ENCODE assay signal across 8 cellular contexts in genomic region chr10:102225646-102226541, GRCh38. TPM values are rescaled to one million over a fixed set of nuclear protein-coding genes. Genes with fewer than 3 reads are reported as not detected.
DNase-seq lines count a peak whose midpoint lies in the region; ATAC-seq and TF ChIP-seq lines count a peak whose summit lies in the region.

TSS of gene ELOVL3 (plus strand) at chr10:102226299. CDS start at chr10:102226549, 250 bp downstream.

- peaks cover 23% of the 10 kb centered on the region for H3K27me3 ChIP-seq in kidney epithelial cell (ENCODE audit: control insufficient read depth, insufficient read depth, low read length)

- ATAC-seq in HG02840 (IDR thresholded peaks at IDR 0.05; ENCODE audit: low FRiP score, unreplicated experiment), result peak; percentile 66

- TF ChIP-seq CTCF in GM12875 (IDR thresholded peaks at IDR 0.05; ENCODE audit: borderline replicate concordance, insufficient read depth, low read depth, low read length) (no peak), kidney epithelial cell (IDR thresholded peaks at IDR 0.05; ENCODE audit: insufficient read depth, low read length, poor library complexity, severe bottlenecking) (no peak)

- H3K4me3 ChIP-seq in GM12875 (ENCODE audit: low read depth, low read length) (peak within 1 kb of the TSS; percentile 12), kidney epithelial cell (ENCODE audit: low read depth, low read length) (peak within 1 kb of the TSS; percentile 20)

- DNase-seq in NCI-H2029 (lab: John Stamatoyannopoulos, UW) (peak; percentile 74), cerebellum (ENCODE audit: low spot score) (peak; percentile 98), kidney epithelial cell (ENCODE audit: low read depth) (peak; percentile 72), KG1 (lab: John Stamatoyannopoulos, UW) (no peak)
- peak; percentile 68 to 77 for DNase-seq in activated CD4-positive, alpha-beta T cell treated with anti-CD3 and anti-CD28 coated beads for 24 hours (ENCODE audit: low read depth in 2 of 2)
- peak; percentile 77 to 83 (median 78) for DNase-seq in stimulated activated CD4-positive, alpha-beta T cell treated with anti-CD3 and anti-CD28 coated beads, Interleukin-12 subunit alpha, Interleukin-12 subunit beta, amount 100 ng/mL, for 48 hours (ENCODE audit: low read depth in 2 of 3, low spot score in 1 of 3)

- H3K36me3 ChIP-seq in kidney epithelial cell (ENCODE audit: control insufficient read depth, insufficient read depth, low read length), result no peaks in the 10 kb centered on the region

RNA-seq across cellular contexts. Expression of gene ELOVL3, which starts in this region (rescaled TPM):
- total RNA-seq in cerebellum (0.18 TPM), kidney epithelial cell (0.55 and 1.1 TPM in 2 replicates)

Comparison
In these comparisons a context has a peak if more than half of its experiments do, and no peak if none do; other contexts are left out.
1. Peak in DNase-seq in cerebellum; RNA of the gene not detected or under 1 TPM.